ENCODE assay signal across 1 cellular context in genomic region chr15:23854535-23855252, GRCh38.
TF ChIP-seq lines count a peak whose summit lies in the region.

No MANE protein-coding gene starts in this region.

TF ChIP-seq in GM23338, 12 proteins besides CTCF, POLR2A, EP300 and RAD21 (continued from another document):
- TF ChIP-seq ZNF462 (CRISPR knock-in tag; IDR thresholded peaks at IDR 0.05) (no peak), CREB1 (CRISPR knock-in tag; IDR thresholded peaks at IDR 0.05; ENCODE audit: low read depth) (no peak), NANOG (IDR thresholded peaks at IDR 0.05; ENCODE audit: borderline replicate concordance) (no peak), ZNF114 (CRISPR knock-in tag; IDR thresholded peaks at IDR 0.05) (no peak), EZH2 (IDR thresholded peaks at IDR 0.05; ENCODE audit: low read depth, unreplicated experiment) (no peak), ZNF331 (CRISPR knock-in tag; IDR thresholded peaks at IDR 0.05; ENCODE audit: low read depth) (no peak), REST (IDR thresholded peaks at IDR 0.05; ENCODE audit: unreplicated experiment) (no peak), EZH2phosphoT487 (IDR thresholded peaks at IDR 0.05; ENCODE audit: unreplicated experiment) (no peak), ETS1 (IDR thresholded peaks at IDR 0.05) (no peak), STAT1 (IDR thresholded peaks at IDR 0.05; ENCODE audit: unreplicated experiment) (no peak), POLR2AphosphoS5 (IDR thresholded peaks at IDR 0.05; ENCODE audit: low read depth) (no peak)
